In genomic region chrX:49878834-49879655, GRCh38 we compare ENCODE assay signal across 8 cellular contexts. TPM values are rescaled to one million over a fixed set of nuclear protein-coding genes. Genes with fewer than 3 reads are reported as not detected.
DNase-seq lines count a peak whose midpoint lies in the region; ATAC-seq, FAIRE-seq and TF ChIP-seq lines count a peak whose summit lies in the region.

Gene USP27X, plus strand, starts transcription at chrX:49879484. Its CDS starts 824 bp downstream, at chrX:49880308.

- ATAC-seq in GM18873 (IDR thresholded peaks at IDR 0.05; ENCODE audit: low FRiP score, unreplicated experiment) (peak; percentile 58), HG03108 (IDR thresholded peaks at IDR 0.05; ENCODE audit: unreplicated experiment) (peak; percentile 90)

- H3K4me3 ChIP-seq in AG04450 (ENCODE audit: low read depth, low read length) (peak within 1 kb of the TSS; percentile 65), keratinocyte (ENCODE audit: control insufficient read depth in 2 of 3, extremely low read depth in 1 of 3, insufficient read depth in 2 of 3, low read depth in 1 of 3, low read length in 3 of 3) (peak within 1 kb of the TSS; percentile 54 to 67 (median 54))

- H3K27ac ChIP-seq in AG04450 (ENCODE audit: low read depth, low read length) (peak within 1 kb of the TSS; percentile 78), caudate nucleus (ENCODE audit: low read depth, low read length) (peak within 1 kb of the TSS; percentile 91), keratinocyte (ENCODE audit: control insufficient read depth, insufficient read depth, low read length) (peak within 1 kb of the TSS; percentile 42)

- H3K4me2 ChIP-seq in keratinocyte (ENCODE audit: control insufficient read depth, extremely low read depth, insufficient read depth, low read depth, low read length), result peak within 1 kb of the TSS; percentile 61

- peak within 1 kb of the TSS; percentile 72 for H2AFZ ChIP-seq in keratinocyte (ENCODE audit: control insufficient read depth, low read length)

- POLR2A ChIA-PET in AG04450 (lab: Yijun Ruan, JAX), result interaction anchor here (0.7 to 1.2 kb wide), 3 partner anchors 43 to 1077 kb away, joined by 3 read pairs; partner anchors contain the start of gene HDAC6

- no peaks in the 10 kb centered on the region for H4K20me1 ChIP-seq in keratinocyte (ENCODE audit: control insufficient read depth, extremely low read depth, insufficient read depth, low read length)

- no peaks in the 10 kb centered on the region for H3K9me1 ChIP-seq in keratinocyte (ENCODE audit: control insufficient read depth, extremely low read depth, insufficient read depth, low read length)

- DNase-seq in AG04450 (ENCODE audit: low read depth, low spot score) (peak; percentile 45), NCI-H2227 (lab: John Stamatoyannopoulos, UW; ENCODE audit: unreplicated experiment) (peak; percentile 95), caudate nucleus (lab: John Stamatoyannopoulos, UW) (peak in 58 of 61 donors; percentile 14 to 90 (median 70)), keratinocyte (ENCODE audit: low read depth, low spot score) (peak; percentile 35)
- peak; percentile 26 to 60 (median 48) for DNase-seq in activated CD4-positive, CD25-positive, alpha-beta regulatory T cell (lab: John Stamatoyannopoulos, UW)
- DNase-seq in stimulated activated CD4-positive, alpha-beta T cell treated with anti-CD3 and anti-CD28 coated beads, Interleukin-12 subunit alpha, Interleukin-12 subunit beta, amount 100 ng/mL, for 4 hours, result peak; percentile 58

- no peak for FAIRE-seq in keratinocyte (lab: Jason Lieb, UNC)

- peak within 1 kb of the TSS; percentile 70 for H3K9ac ChIP-seq in keratinocyte (ENCODE audit: control insufficient read depth, extremely low read depth, insufficient read depth, low read length)

- dilution Hi-C loops in keratinocyte (cut with MboI; ENCODE audit: extremely low pct_ligation_motif_present, low sequenced_read_pairs), result no loop called here

- no peaks in the 10 kb centered on the region for H3K9me3 ChIP-seq in AG04450 (ENCODE audit: control insufficient read depth, insufficient read depth, low read length)
- H3K9me3 ChIP-seq in keratinocyte (ENCODE audit: control insufficient read depth, low read depth, low read length), result no peaks in the 10 kb centered on the region

- H3K4me1 ChIP-seq in keratinocyte (ENCODE audit: control insufficient read depth, extremely low read depth, insufficient read depth, low read length), result no peaks in the 10 kb centered on the region

- H3K36me3 ChIP-seq in keratinocyte (ENCODE audit: control insufficient read depth in 2 of 2, extremely low read depth in 1 of 2, insufficient read depth in 2 of 2, low read length in 2 of 2), result no peaks in the 10 kb centered on the region

- H3K79me2 ChIP-seq in keratinocyte (ENCODE audit: control insufficient read depth, insufficient read depth, low read length), result no peaks in the 10 kb centered on the region

- TF ChIP-seq CTCF in AG04450 (IDR thresholded peaks at IDR 0.05; ENCODE audit: low read depth, low read length) (peak; percentile 66), keratinocyte (optimal IDR thresholded peaks at IDR 0.05 in 1 of 3, IDR thresholded peaks at IDR 0.05 in 1 of 3, conservative IDR thresholded peaks at IDR 0.05 in 1 of 3; ENCODE audit: extremely low read depth in 1 of 3, insufficient read depth in 2 of 3, low read length in 3 of 3) (peak; percentile 13 to 46 (median 37))

- H3K27me3 ChIP-seq in AG04450 (ENCODE audit: control insufficient read depth, insufficient read depth, low read length), result peaks cover 2% of the 10 kb centered on the region
- no peaks in the 10 kb centered on the region for H3K27me3 ChIP-seq in keratinocyte (ENCODE audit: control insufficient read depth, extremely low read depth, insufficient read depth, low read length)

- CTCF ChIA-PET in AG04450 (lab: Charles Lee), result interaction anchor here (0.7 to 2.3 kb wide), 11 partner anchors 9 to 587 kb away, joined by 3 to 9 read pairs (median 3); partner anchors contain the start of gene CLCN5

RNA-seq across cellular contexts. Expression of gene USP27X, which starts in this region (rescaled TPM):
- polyA plus RNA-seq in AG04450 (2011; rRNA removed) (4.2 and 4.3 TPM in 2 replicates), keratinocyte (2.8 to 3.1 TPM (median 3.0 TPM) in 3 replicates)
- polyA minus RNA-seq in AG04450 (2011; rRNA and poly(A)+ RNA removed), result 4.9 and 5.3 TPM in 2 replicates
- 1.7 TPM for polyA plus RNA-seq in keratinocyte (2011; ENCODE audit: low read depth)
- 2.3 and 2.7 TPM in 2 replicates for polyA plus RNA-seq in keratinocyte (2011; cell fraction: cytosol; rRNA removed)
- 2.5 and 2.9 TPM in 2 replicates for polyA plus RNA-seq in keratinocyte (2011; cell fraction: nucleus; rRNA removed)
- 1.1 and 2.6 TPM in 2 replicates for polyA plus RNA-seq in keratinocyte (2012; ENCODE audit: low replicate concordance)
- polyA minus RNA-seq in keratinocyte, result 5.0 to 7.2 TPM (median 5.0 TPM) in 3 replicates
- 1.9 TPM for polyA minus RNA-seq in keratinocyte (2011; cell fraction: cytosol; rRNA and poly(A)+ RNA removed)
- polyA minus RNA-seq in keratinocyte (2011; cell fraction: nucleus; rRNA and poly(A)+ RNA removed), result 1.2 and 2.2 TPM in 2 replicates

Comparison
In these comparisons a context has a peak if more than half of its experiments do, and no peak if none do; other contexts are left out.
1. Peak in every context shown above with its lines: DNase-seq, ATAC-seq, H3K4me3 ChIP-seq and H3K27ac ChIP-seq.
2. DNase-seq: peak in every context shown above with its lines; median percentile 95 in NCI-H2227; 70 in caudate nucleus; 58 in stimulated activated CD4-positive, alpha-beta T cell treated with anti-CD3 and anti-CD28 coated beads, Interleukin-12 subunit alpha, Interleukin-12 subunit beta, amount 100 ng/mL, for 4 hours; 48 in activated CD4-positive, CD25-positive, alpha-beta regulatory T cell; 45 in AG04450; 35 in keratinocyte.